In the genomic region with DNA sequence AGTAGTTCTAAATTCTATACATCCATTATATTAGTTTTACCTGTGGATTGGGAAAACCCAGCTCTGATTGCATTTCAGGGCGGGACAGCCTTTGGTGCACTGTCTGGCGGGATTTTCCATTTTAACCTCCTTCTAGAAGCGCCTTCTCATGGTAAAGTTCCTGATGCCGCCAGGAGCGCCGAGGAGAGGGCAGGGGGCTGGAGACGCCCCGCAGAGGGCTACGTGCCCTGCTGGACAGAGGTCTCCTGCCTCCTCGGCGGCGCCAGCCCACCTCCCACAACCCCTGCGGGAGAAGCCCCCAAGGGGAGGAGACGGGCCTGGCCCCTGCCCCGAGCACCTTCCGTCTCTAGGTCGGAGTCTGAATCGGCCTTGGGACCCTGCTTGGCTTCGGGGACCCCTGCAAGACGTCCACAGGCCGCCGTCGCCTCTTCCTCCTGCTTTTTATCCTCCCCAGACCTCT, we compare ENCODE assay signal across 8 cellular contexts. TPM values are rescaled to one million over a fixed set of nuclear protein-coding genes. Genes with fewer than 3 reads are reported as not detected.
DNase-seq lines count a peak whose midpoint lies in the region; ATAC-seq and TF ChIP-seq lines count a peak whose summit lies in the region.

No MANE protein-coding gene starts in this region.

- H3K4me3 ChIP-seq in epithelial cell of esophagus (ENCODE audit: low read length) (peak overlapping the region; percentile 40), retinal pigment epithelial cell (ENCODE audit: low read length) (peak overlapping the region; percentile 58)

- ATAC-seq in GM18909 (IDR thresholded peaks at IDR 0.05; ENCODE audit: poor library complexity, unreplicated experiment) (peak; percentile 12), GM21390 (IDR thresholded peaks at IDR 0.05; ENCODE audit: unreplicated experiment) (no peak)

- DNase-seq in NCI-H69 (lab: John Stamatoyannopoulos, UW): peak; percentile 62
- no peak for DNase-seq in epithelial cell of esophagus (ENCODE audit: low read depth)
- DNase-seq in retinal pigment epithelial cell (ENCODE audit: low read depth): no peak
- no peak for DNase-seq in NCI-H2196 (lab: John Stamatoyannopoulos, UW; ENCODE audit: unreplicated experiment)
- DNase-seq in kidney glomerular epithelial cell (lab: John Stamatoyannopoulos, UW): no peak
- no peak for DNase-seq in posterior vena cava (ENCODE audit: low spot score)

- intact Hi-C loops in posterior vena cava (cut with DNase I): no loop called here

- no peak for TF ChIP-seq CTCF in epithelial cell of esophagus (IDR thresholded peaks at IDR 0.05; ENCODE audit: insufficient read depth, low read depth, low read length, missing control alignments)
- TF ChIP-seq CTCF in retinal pigment epithelial cell (conservative IDR thresholded peaks at IDR 0.05; ENCODE audit: low read depth, low read length): no peak

RNA-seq across cellular contexts. Expression of gene P2RX6, which starts 1.2 kb away (rescaled TPM):
- 1 to 10 TPM in 1 of 2 donors, under 1 TPM in 1; 0.19 to 1.0 TPM for total RNA-seq in posterior vena cava

RNA-seq across cellular contexts. Expression of gene THAP7, which starts 11.9 kb away (rescaled TPM):
- 10 to 100 TPM; 16.4 to 20.5 TPM for total RNA-seq in posterior vena cava

RNA-seq across cellular contexts. Expression of gene SLC7A4, which starts 18.6 kb away (rescaled TPM):
- 1 to 10 TPM; 1.5 to 8.9 TPM for total RNA-seq in posterior vena cava

RNA-seq across cellular contexts. Expression of gene LZTR1, which starts 31.7 kb away (rescaled TPM):
- total RNA-seq in posterior vena cava: 10 to 100 TPM; 46.1 to 56.3 TPM

RNA-seq across cellular contexts. Expression of gene LRRC74B, which starts 32.0 kb away (rescaled TPM):
- total RNA-seq in posterior vena cava: not detected
